1 cellular context compared by ENCODE assay signal in genomic region chr4:182879913-182880312, GRCh38.
TF ChIP-seq lines count a peak whose summit lies in the region.

No MANE protein-coding gene starts in this region.

TF ChIP-seq in HepG2, 621 proteins besides CTCF, POLR2A, EP300 and RAD21 (continued from another document):
- no peak for TF ChIP-seq CBX5 (CRISPR knock-in tag; IDR thresholded peaks at IDR 0.05; ENCODE audit: borderline replicate concordance)
